Comparison of ENCODE assay signal across 16 cellular contexts in genomic region chr13:110301083-110301482, GRCh38. TPM values are rescaled to one million over a fixed set of nuclear protein-coding genes. Genes with fewer than 3 reads are reported as not detected.
DNase-seq lines count a peak whose midpoint lies in the region; TF ChIP-seq lines count a peak whose summit lies in the region.
"Had no signal": no experiment of that assay in that cellular context is flagged by ENCODE, and none has a peak within 500 bp of the region (broad histone marks: within the 10 kb centered on the region; RNA-seq: fewer than 3 reads in every experiment).

No MANE protein-coding gene starts in this region.

- H3K27ac ChIP-seq in ascending aorta, result peak overlapping the region in 1 of 2 donors; percentile 99
- H3K27ac ChIP-seq in esophagus squamous epithelium, result peak overlapping the region; percentile 29 to 95 (median 84)
- no peak overlapping the region for H3K27ac ChIP-seq in neural progenitor cell
- peak overlapping the region; percentile 96 to 99 for H3K27ac ChIP-seq in tibial artery
- H3K27ac ChIP-seq: suprapubic skin had no signal

- peak overlapping the region; percentile 2 to 84 for H3K4me3 ChIP-seq in ascending aorta
- H3K4me3 ChIP-seq in esophagus squamous epithelium, result no peak overlapping the region
- H3K4me3 ChIP-seq in neural progenitor cell, result no peak overlapping the region
- peak overlapping the region; percentile 20 to 30 for H3K4me3 ChIP-seq in tibial artery
- H3K4me3 ChIP-seq: lower lobe of right lung, suprapubic skin had no signal

- H3K36me3 ChIP-seq in ascending aorta, result no peaks in the 10 kb centered on the region
- H3K36me3 ChIP-seq in esophagus squamous epithelium, result no peaks in the 10 kb centered on the region
- no peaks in the 10 kb centered on the region for H3K36me3 ChIP-seq in neural progenitor cell
- H3K36me3 ChIP-seq in tibial artery, result peaks cover 0 to 4% (median 0%) of the 10 kb centered on the region in 3 donors
- H3K36me3 ChIP-seq: lower lobe of right lung, suprapubic skin had no signal

- H4K20me1 ChIP-seq in neural progenitor cell (ENCODE audit: low read depth), result peaks cover 15% of the 10 kb centered on the region

- no peak overlapping the region for H3K4me3 Mint-ChIP-seq in neural progenitor cell
- H3K4me3 Mint-ChIP-seq: activated naive CD8-positive, alpha-beta T cell treated with anti-CD3 and anti-CD28 coated beads, Interleukin-2, amount 10 ng/mL, durations not matched to agents 7 days and 5 days; immature natural killer cell; naive B cell had no signal

- POLR2A ChIA-PET in HEK293T (lab: Yijun Ruan, JAX), result no interaction called here

- DNase-seq in ascending aorta (ENCODE audit: low spot score in 2 of 2) (peak in 1 of 2 donors; percentile 61), esophagus squamous epithelium (lab: John Stamatoyannopoulos, UW) (no peak), neural progenitor cell (ENCODE audit: low spot score) (no peak), tibial artery (no peak), AML-193 (lab: John Stamatoyannopoulos, UW) (no peak), ecto neural progenitor cell (ENCODE audit: low spot score) (no peak), HEK293T (ENCODE audit: extremely low spot score) (no peak)
- DNase-seq: activated naive CD8-positive, alpha-beta T cell treated with anti-CD3 and anti-CD28 coated beads, Interleukin-2, amount 10 ng/mL, durations not matched to agents 7 days and 5 days; DND-41; immature natural killer cell; lower lobe of right lung; naive B cell; NCI-H1092 treated with DMSO at 0.1 percent for 48 hours; NCI-H524 had no signal

- no peak for TF ChIP-seq CTCF in ascending aorta (IDR thresholded peaks at IDR 0.05)
- no peak for TF ChIP-seq CTCF in esophagus squamous epithelium (IDR thresholded peaks at IDR 0.05)
- no peak for TF ChIP-seq CTCF in neural progenitor cell (IDR thresholded peaks at IDR 0.05)
- no peak for TF ChIP-seq CTCF in tibial artery (IDR thresholded peaks at IDR 0.05)

- WGBS in esophagus squamous epithelium, 2 donors, result 44 to 53% methylated on average over 5 of the region's 5 CpGs

- H2AFZ ChIP-seq in neural progenitor cell (replicated peaks), result no peak overlapping the region
- H2AFZ ChIP-seq: parathyroid adenoma had no signal

- H3K9me3 ChIP-seq in ascending aorta (no peaks in the 10 kb centered on the region), esophagus squamous epithelium (no peaks in the 10 kb centered on the region), neural progenitor cell (ENCODE audit: low read depth) (no peaks in the 10 kb centered on the region), tibial artery (no peaks in the 10 kb centered on the region)
- H3K9me3 ChIP-seq: lower lobe of right lung, suprapubic skin had no signal

- H3K4me1 Mint-ChIP-seq in neural progenitor cell, result peaks cover 51% of the 10 kb centered on the region
- H3K4me1 Mint-ChIP-seq: immature natural killer cell, naive B cell had no signal

- peaks cover 2% of the 10 kb centered on the region for H3K9me3 Mint-ChIP-seq in neural progenitor cell
- H3K9me3 Mint-ChIP-seq: activated naive CD8-positive, alpha-beta T cell treated with anti-CD3 and anti-CD28 coated beads, Interleukin-2, amount 10 ng/mL, durations not matched to agents 7 days and 5 days had no signal

- H3K36me3 Mint-ChIP-seq in neural progenitor cell, result peaks cover 8% of the 10 kb centered on the region
- H3K36me3 Mint-ChIP-seq: activated naive CD8-positive, alpha-beta T cell treated with anti-CD3 and anti-CD28 coated beads, Interleukin-2, amount 10 ng/mL, durations not matched to agents 7 days and 5 days; immature natural killer cell had no signal

- H3K4me1 ChIP-seq in ascending aorta (peaks cover 20 to 57% of the 10 kb centered on the region in 2 donors), esophagus squamous epithelium (peaks cover 0 to 89% (median 21%) of the 10 kb centered on the region in 3 donors), neural progenitor cell (peaks cover 36% of the 10 kb centered on the region), tibial artery (peaks cover 9 to 91% (median 61%) of the 10 kb centered on the region in 4 donors)
- H3K4me1 ChIP-seq: parathyroid adenoma had no signal

- H3K79me2 ChIP-seq in neural progenitor cell (ENCODE audit: low read depth), result peaks cover 78% of the 10 kb centered on the region
- H3K79me2 ChIP-seq: parathyroid adenoma had no signal

- H3F3A ChIP-seq in neural progenitor cell (ENCODE audit: low read depth), result peaks cover 4% of the 10 kb centered on the region

- peaks cover 8% of the 10 kb centered on the region for H3K27me3 Mint-ChIP-seq in neural progenitor cell (ENCODE audit: insufficient read depth, low read depth)

- no peak overlapping the region for H3K27ac Mint-ChIP-seq in neural progenitor cell
- H3K27ac Mint-ChIP-seq: activated naive CD8-positive, alpha-beta T cell treated with anti-CD3 and anti-CD28 coated beads, Interleukin-2, amount 10 ng/mL, durations not matched to agents 7 days and 5 days; immature natural killer cell; naive B cell had no signal

- CTCF ChIA-PET in HEK293T (lab: Yijun Ruan, JAX), result no interaction called here

- no peak for TF ChIP-seq POLR2A in esophagus squamous epithelium (IDR thresholded peaks at IDR 0.05)

- no peaks in the 10 kb centered on the region for H3K27me3 ChIP-seq in ascending aorta
- peaks cover 0 to 54% (median 0%) of the 10 kb centered on the region in 4 donors for H3K27me3 ChIP-seq in esophagus squamous epithelium
- H3K27me3 ChIP-seq in neural progenitor cell, result no peaks in the 10 kb centered on the region
- H3K27me3 ChIP-seq in tibial artery, result no peaks in the 10 kb centered on the region

- no peak overlapping the region for H3K9ac ChIP-seq in neural progenitor cell
- H3K9ac ChIP-seq: parathyroid adenoma had no signal

- peak overlapping the region; percentile 11 for H3K4me2 ChIP-seq in neural progenitor cell

- intact Hi-C loops in ascending aorta (cut with DNase I), result loop anchor here (5.0 kb wide), 1 partner anchor 34 kb away; no protein-coding TSS in a partner anchor
- intact Hi-C loops in esophagus squamous epithelium (cut with DNase I), result no loop called here
- intact Hi-C loops in tibial artery (cut with DNase I; ENCODE audit: low total_unique reads), result loop anchor here (10.0 kb wide), 1 partner anchor 76 kb away; no protein-coding TSS in a partner anchor

TF ChIP-seq in HEK293T, 16 proteins besides CTCF, POLR2A, EP300 and RAD21:
- TF ChIP-seq L3MBTL2 (conservative IDR thresholded peaks at IDR 0.05) (no peak), TARDBP (IDR thresholded peaks at IDR 0.05) (no peak), FOXM1 (IDR thresholded peaks at IDR 0.05; ENCODE audit: borderline replicate concordance) (no peak), BHLHE40 (IDR thresholded peaks at IDR 0.05; ENCODE audit: borderline replicate concordance) (no peak)

RNA-seq across cellular contexts. Expression of gene COL4A1, which starts 5.9 kb away (rescaled TPM):
- total RNA-seq in ascending aorta (756 TPM), esophagus squamous epithelium (10 to 100 TPM in 3 of 4 donors, 1 to 10 TPM in 1; 8.9 to 97.1 (median 40.2) TPM), neural progenitor cell (ENCODE audit: low replicate concordance) (105 and 120 TPM in 2 replicates)
- total RNA-seq: activated naive CD8-positive, alpha-beta T cell treated with anti-CD3 and anti-CD28 coated beads, Interleukin-2, amount 10 ng/mL, durations not matched to agents 7 days and 5 days had no signal

RNA-seq across cellular contexts. Expression of gene COL4A2, which starts 6.0 kb away (rescaled TPM):
- total RNA-seq in ascending aorta (1,227 TPM), esophagus squamous epithelium (100 to 1,000 TPM in 1 of 4 donors, 10 to 100 TPM in 3; 11.9 to 102 (median 43.5) TPM), neural progenitor cell (ENCODE audit: low replicate concordance) (73.6 and 139 TPM in 2 replicates)
- total RNA-seq: activated naive CD8-positive, alpha-beta T cell treated with anti-CD3 and anti-CD28 coated beads, Interleukin-2, amount 10 ng/mL, durations not matched to agents 7 days and 5 days had no signal

Comparison
In these comparisons a context has a peak if more than half of its experiments do, and no peak if none do; other contexts are left out.
1. H3K4me3 ChIP-seq: peak in ascending aorta (2 of 2) and tibial artery (2 of 2); none in esophagus squamous epithelium (0 of 4) and neural progenitor cell (single experiment).